20 cellular contexts compared by ENCODE assay signal in genomic region chr1:47824721-47825120, GRCh38.
"Had no signal": no experiment of that assay in that cellular context is flagged by ENCODE, and none has a peak within 500 bp of the region (broad histone marks: within the 10 kb centered on the region; RNA-seq: fewer than 3 reads in every experiment).

No MANE protein-coding gene starts in this region.

- ATAC-seq: gastroesophageal sphincter; left ventricle myocardium superior; naive thymus-derived CD4-positive, alpha-beta T cell had no signal

- DNase-seq: activated CD4-positive, alpha-beta T cell treated with anti-CD3 and anti-CD28 coated beads for 1 hour; activated CD4-positive, alpha-beta T cell treated with anti-CD3 and anti-CD28 coated beads, Interleukin-2, amount 50 U/mL, for 4 hours; activated gamma-delta T cell; cerebellar nuclear complex; effector CD4-positive, alpha-beta T cell; immature natural killer cell; kidney glomerular epithelial cell; left ventricle myocardium superior; naive thymus-derived CD4-positive, alpha-beta T cell; stimulated activated CD4-positive, alpha-beta T cell treated with anti-CD3 and anti-CD28 coated beads, Interleukin-12 subunit alpha, Interleukin-12 subunit beta, amount 100 ng/mL, for 4 hours; stimulated activated CD4-positive, alpha-beta T cell treated with anti-CD3 and anti-CD28 coated beads, Interleukin-1b, Interleukin-23, amount 100 ng/mL, for 48 hours; stimulated activated CD8-positive, alpha-beta memory T cell treated with anti-CD3 and anti-CD28 coated beads, Interleukin-4, amount 100 ng/mL, for 48 hours; stimulated activated naive CD4-positive, alpha-beta T cell; T-helper 2 cell had no signal

- H3K27ac ChIP-seq: VCaP had no signal

- H3K27me3 ChIP-seq: esophagus muscularis mucosa, gastroesophageal sphincter had no signal

- FAIRE-seq: astrocyte, bronchial epithelial cell, urothelium cell line had no signal

- H3K9me3 ChIP-seq: esophagus muscularis mucosa, gastroesophageal sphincter had no signal

- H3K4me3 ChIP-seq: esophagus muscularis mucosa, gastroesophageal sphincter had no signal

- H3K36me3 ChIP-seq: esophagus muscularis mucosa, gastroesophageal sphincter had no signal
